Comparison of ENCODE assay signal across 25 cellular contexts in genomic region chr9:124532897-124533296, GRCh38. TPM values are rescaled to one million over a fixed set of nuclear protein-coding genes. Genes with fewer than 3 reads are reported as not detected.
DNase-seq lines count a peak whose midpoint lies in the region; ATAC-seq and TF ChIP-seq lines count a peak whose summit lies in the region.
"Had no signal": no experiment of that assay in that cellular context is flagged by ENCODE, and none has a peak within 500 bp of the region (broad histone marks: within the 10 kb centered on the region; RNA-seq: fewer than 3 reads in every experiment).

No MANE protein-coding gene starts in this region.

- H3K27ac Mint-ChIP-seq in T-helper 17 cell: peak overlapping the region; percentile 70
- H3K27ac Mint-ChIP-seq: CD8-positive, alpha-beta T cell; IgD-negative memory B cell had no signal

- no peak for ATAC-seq in T-helper 17 cell
- ATAC-seq in GM19324 (IDR thresholded peaks at IDR 0.05; ENCODE audit: low FRiP score, unreplicated experiment): no peak
- no peak for ATAC-seq in GM21360 (IDR thresholded peaks at IDR 0.05; ENCODE audit: unreplicated experiment)
- ATAC-seq: CD8-positive, alpha-beta T cell had no signal

- TF ChIP-seq CTCF in GM12873 (IDR thresholded peaks at IDR 0.05; ENCODE audit: insufficient read depth, low read depth, low read length, missing control alignments): peak; percentile 20
- TF ChIP-seq CTCF in choroid plexus epithelial cell (conservative IDR thresholded peaks at IDR 0.05; ENCODE audit: low read depth, low read length): peak; percentile 13
- peak; percentile 7 for TF ChIP-seq CTCF in retinal pigment epithelial cell (conservative IDR thresholded peaks at IDR 0.05; ENCODE audit: low read depth, low read length)

- H3K36me3 Mint-ChIP-seq in T-helper 17 cell (ENCODE audit: low read depth): peaks cover 2% of the 10 kb centered on the region
- H3K36me3 Mint-ChIP-seq: CD8-positive, alpha-beta T cell; IgD-negative memory B cell had no signal

- H3K4me1 Mint-ChIP-seq in T-helper 17 cell: peaks cover 3% of the 10 kb centered on the region
- H3K4me1 Mint-ChIP-seq: IgD-negative memory B cell had no signal

- peaks cover 18% of the 10 kb centered on the region for H3K27me3 Mint-ChIP-seq in T-helper 17 cell

- H3K4me3 ChIP-seq in choroid plexus epithelial cell (ENCODE audit: low read depth, low read length) (no peak overlapping the region), retinal pigment epithelial cell (ENCODE audit: low read length) (no peak overlapping the region)
- H3K4me3 ChIP-seq: BLaER1 treated with 17β-estradiol and CSF1 and Interleukin-3, amounts not matched to agents 10 nM and 100 nM; GM23248; Peyer's patch; SJCRH30 had no signal

- H3K9me3 ChIP-seq in T-helper 17 cell (ENCODE audit: control insufficient read depth, low read length, poor library complexity, severe bottlenecking): no peaks in the 10 kb centered on the region
- H3K9me3 ChIP-seq: BLaER1 treated with 17β-estradiol and CSF1 and Interleukin-3, amounts not matched to agents 10 nM and 100 nM; Peyer's patch; SJCRH30 had no signal

- no peak for DNase-seq in T-helper 17 cell
- no peak for DNase-seq in choroid plexus epithelial cell (ENCODE audit: low read depth)
- DNase-seq in retinal pigment epithelial cell (ENCODE audit: low read depth): no peak
- DNase-seq in activated CD8-positive, alpha-beta memory T cell treated with anti-CD3 and anti-CD28 coated beads, Interleukin-2, amount 50 U/mL, for 4 hours: no peak
- DNase-seq: ACHN; CD8-positive, alpha-beta T cell; DMS153; GF-D8; GM23248; Karpas-422; NCI-H1417; NCI-H1694 treated with DMSO at 0.1 percent for 48 hours; NCI-H2081 treated with DMSO at 0.1 percent for 48 hours; NCI-H2171 treated with DMSO at 0.1 percent for 48 hours; NCI-H524 treated with DMSO at 0.1 percent for 48 hours; NCI-H82; Peyer's patch; SJCRH30 had no signal

- no peak overlapping the region for H3K4me3 Mint-ChIP-seq in T-helper 17 cell
- H3K4me3 Mint-ChIP-seq: CD8-positive, alpha-beta T cell; IgD-negative memory B cell had no signal

RNA-seq across cellular contexts. Expression of gene NR5A1, which starts 25.7 kb away (rescaled TPM):
- not detected for total RNA-seq in T-helper 17 cell
- total RNA-seq: CD8-positive, alpha-beta T cell; GM23248; MCF 10A; OCI-LY7; SJCRH30 had no signal
